8 cellular contexts compared by ENCODE assay signal in genomic region chr12:111529424-111530368, GRCh38.
DNase-seq lines count a peak whose midpoint lies in the region; ATAC-seq lines count a peak whose summit lies in the region.

No MANE protein-coding gene starts in this region.

- 38% methylated on average over 5 of the region's 8 CpGs for WGBS in mesenchymal stem cell

- H2BK15ac ChIP-seq in mesenchymal stem cell (ENCODE audit: low read depth, poor library complexity, severe bottlenecking): no peak overlapping the region

- no peak overlapping the region for H2AK5ac ChIP-seq in mesenchymal stem cell (ENCODE audit: low read length, severe bottlenecking)

- H3K4me3 ChIP-seq in mesenchymal stem cell (ENCODE audit: insufficient read depth in 1 of 2, low read depth in 1 of 2, low read length in 2 of 2): no peak overlapping the region

- no peaks in the 10 kb centered on the region for H3K4me1 ChIP-seq in mesenchymal stem cell (ENCODE audit: control insufficient read depth, insufficient read depth, low read depth, low read length)

- H3K4ac ChIP-seq in mesenchymal stem cell (ENCODE audit: low read depth in 1 of 2, low read length in 2 of 2): no peak overlapping the region

- no peak overlapping the region for H2BK5ac ChIP-seq in mesenchymal stem cell (ENCODE audit: low read depth, low read length, poor library complexity, severe bottlenecking)

- no peak overlapping the region for H4K8ac ChIP-seq in mesenchymal stem cell (ENCODE audit: low read length)

- no peak overlapping the region for H3K18ac ChIP-seq in mesenchymal stem cell (ENCODE audit: low read depth in 1 of 2, low read length in 2 of 2)

- no peak overlapping the region for H4K91ac ChIP-seq in mesenchymal stem cell (ENCODE audit: low read length)

- H2BK12ac ChIP-seq in mesenchymal stem cell (ENCODE audit: low read length in 2 of 2): no peak overlapping the region

- H3K9me3 ChIP-seq in mesenchymal stem cell (ENCODE audit: control insufficient read depth, low read length): no peaks in the 10 kb centered on the region

- no peak overlapping the region for H2BK120ac ChIP-seq in mesenchymal stem cell (ENCODE audit: low read depth, low read length)

- H3K4me2 ChIP-seq in mesenchymal stem cell (ENCODE audit: low read length, poor library complexity, severe bottlenecking): no peak overlapping the region

- no peak overlapping the region for H3K23ac ChIP-seq in mesenchymal stem cell (ENCODE audit: low read length in 2 of 2)

- H3K79me1 ChIP-seq in mesenchymal stem cell (replicated peaks; ENCODE audit: low read length, poor library complexity, severe bottlenecking): peaks cover 15% of the 10 kb centered on the region

- H3K36me3 ChIP-seq in mesenchymal stem cell (ENCODE audit: control insufficient read depth in 1 of 2, insufficient read depth in 2 of 2, low read depth in 1 of 2, low read length in 2 of 2): peaks cover 9 to 84% of the 10 kb centered on the region in 2 experiments

- no peak overlapping the region for H3K14ac ChIP-seq in mesenchymal stem cell (ENCODE audit: low read length in 2 of 2)

- no peak overlapping the region for H3K9ac ChIP-seq in mesenchymal stem cell (ENCODE audit: low read length)

- no peak overlapping the region for H3K27ac ChIP-seq in mesenchymal stem cell (ENCODE audit: low read length, poor library complexity, severe bottlenecking)

- DNase-seq in AG08396 (ENCODE audit: low spot score) (peak; percentile 71), NCI-H460 (ENCODE audit: extremely low read depth, low read depth) (peak; percentile 59), dermis microvascular lymphatic vessel endothelial cell (ENCODE audit: low read depth in 2 of 2) (peak; percentile 43 to 70), mesenchymal stem cell (peak; percentile 74), T1000 (lab: John Stamatoyannopoulos, UW) (no peak)
- DNase-seq in activated CD4-positive, alpha-beta T cell treated with anti-CD3 and anti-CD28 coated beads for 48 hours: peak; percentile 70
- DNase-seq in stimulated activated CD8-positive, alpha-beta memory T cell treated with anti-CD3 and anti-CD28 coated beads, Interleukin-15, amount 100 ng/mL, for 48 hours (ENCODE audit: low read depth in 2 of 2): peak; percentile 42 to 43

- no peaks in the 10 kb centered on the region for H3K27me3 ChIP-seq in mesenchymal stem cell (ENCODE audit: control insufficient read depth in 1 of 2, insufficient read depth in 1 of 2, low read length in 2 of 2)

- no peak overlapping the region for H2AFZ ChIP-seq in mesenchymal stem cell (ENCODE audit: low read depth, low read length)

- peak; percentile 68 for ATAC-seq in GM21381 (IDR thresholded peaks at IDR 0.05; ENCODE audit: unreplicated experiment)
